ENCODE assay signal across 1 cellular context in genomic region chr15:58409861-58410260, GRCh38.
TF ChIP-seq lines count a peak whose summit lies in the region.

No MANE protein-coding gene starts in this region.

TF ChIP-seq in HEK293, 187 proteins besides CTCF, POLR2A, EP300 and RAD21 (continued from another document):
- no peak for TF ChIP-seq PRDM10 (tag by site-specific recombination; IDR thresholded peaks at IDR 0.05)
